In the genomic region with DNA sequence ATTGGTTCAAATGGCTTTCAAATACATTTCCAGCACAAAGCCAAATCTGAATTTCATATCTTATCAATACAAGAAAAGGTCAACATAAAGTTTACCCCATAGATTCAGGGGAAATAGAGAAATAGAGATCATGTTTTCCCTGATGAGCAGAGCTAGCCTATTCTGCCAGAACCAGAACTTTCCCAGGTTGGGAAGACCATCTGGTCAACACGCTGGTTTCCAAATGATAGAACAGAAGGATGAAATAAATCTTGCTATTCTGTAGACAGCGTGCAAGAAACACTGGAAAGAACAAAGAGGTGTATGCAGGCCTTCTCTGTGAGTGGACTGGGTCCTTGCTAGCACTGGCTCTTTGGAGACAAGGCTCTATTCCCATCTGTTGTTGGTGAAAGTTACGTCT, we compare ENCODE assay signal across 32 cellular contexts.
DNase-seq lines count a peak whose midpoint lies in the region; ATAC-seq and TF ChIP-seq lines count a peak whose summit lies in the region.
"Had no signal": no experiment of that assay in that cellular context is flagged by ENCODE, and none has a peak within 500 bp of the region (broad histone marks: within the 10 kb centered on the region; RNA-seq: fewer than 3 reads in every experiment).

No MANE protein-coding gene starts in this region.

- 79% methylated on average over 3 of the region's 3 CpGs for WGBS in mammary epithelial cell (ENCODE audit: low coverage, missing lambda C conversion rate)

- H3K4me2 ChIP-seq in osteoblast (ENCODE audit: insufficient read depth, low read length), result no peak overlapping the region
- H3K4me2 ChIP-seq in mammary epithelial cell (ENCODE audit: insufficient read depth, low read depth, low read length), result no peak overlapping the region
- H3K4me2 ChIP-seq: A549; BLaER1; BLaER1 treated with 17β-estradiol and CSF1 and Interleukin-3, amounts not matched to agents 10 nM and 100 nM had no signal

- no peak overlapping the region for H3K4me3 ChIP-seq in osteoblast (ENCODE audit: insufficient read depth, low read length)
- H3K4me3 ChIP-seq in mammary epithelial cell (replicated peaks in 1 of 3; ENCODE audit: insufficient read depth in 1 of 3, low read depth in 2 of 3, low read length in 3 of 3), result no peak overlapping the region
- H3K4me3 ChIP-seq in effector memory CD4-positive, alpha-beta T cell (ENCODE audit: insufficient read depth, low read depth, low read length, poor library complexity, severe bottlenecking), result no peak overlapping the region
- H3K4me3 ChIP-seq: A549; BLaER1; BLaER1 treated with 17β-estradiol and CSF1 and Interleukin-3, amounts not matched to agents 10 nM and 100 nM had no signal

- no peaks in the 10 kb centered on the region for H3K27me3 ChIP-seq in osteoblast (ENCODE audit: insufficient read depth, low read length)
- no peaks in the 10 kb centered on the region for H3K27me3 ChIP-seq in mammary epithelial cell (ENCODE audit: insufficient read depth, low read length)
- no peaks in the 10 kb centered on the region for H3K27me3 ChIP-seq in effector memory CD4-positive, alpha-beta T cell (replicated peaks; ENCODE audit: control insufficient read depth, insufficient read depth, low read length, poor library complexity, severe bottlenecking)
- H3K27me3 ChIP-seq: BE2C; BLaER1; BLaER1 treated with 17β-estradiol and CSF1 and Interleukin-3, amounts not matched to agents 10 nM and 100 nM had no signal

- DNase-seq in G401 (ENCODE audit: low spot score), result peak; percentile 76
- peak; percentile 73 for DNase-seq in cerebellar cortex (ENCODE audit: low spot score)
- DNase-seq in cerebellum (ENCODE audit: low spot score), result peak; percentile 48
- peak; percentile 14 for DNase-seq in osteoblast (ENCODE audit: insufficient read length, low spot score, missing footprints)
- no peak for DNase-seq in mammary epithelial cell
- no peak for DNase-seq in posterior cingulate gyrus
- DNase-seq in effector memory CD4-positive, alpha-beta T cell, result no peak
- DNase-seq: 8988T; ACHN; AML-193; BE2C; Caco-2; Calu3; CD4-positive, alpha-beta memory T cell; CD4-positive, alpha-beta T cell; CD4-positive, CD25-positive, alpha-beta regulatory T cell; CD8-positive, alpha-beta memory T cell; CD8-positive, alpha-beta T cell; COR-L47; DMS 273 treated with DMSO at 0.1 percent for 48 hours; DMS153; DMS53; DMS79; DMS79 treated with DMSO at 0.1 percent for 48 hours; DND-41; EL had no signal

- in situ Hi-C loops in G401 (cut with HindIII; ENCODE audit: low sequenced_read_pairs) (no loop called here), mammary epithelial cell (cut with MboI; ENCODE audit: low sequenced_read_pairs in 2 of 2) (no loop called here)

- no peak overlapping the region for H3K9ac ChIP-seq in mammary epithelial cell (ENCODE audit: insufficient read depth, low read length)
- H3K9ac ChIP-seq: BLaER1; BLaER1 treated with 17β-estradiol and CSF1 and Interleukin-3, amounts not matched to agents 10 nM and 100 nM had no signal

- CTCF ChIA-PET in mammary epithelial cell (lab: Charles Lee; ENCODE audit: low non-redundant PET), result no interaction called here

- H2AFZ ChIP-seq in osteoblast (ENCODE audit: low read length) (no peak overlapping the region), mammary epithelial cell (ENCODE audit: low read depth, low read length) (no peak overlapping the region)

- dilution Hi-C loops in mammary epithelial cell (cut with HindIII; ENCODE audit: low sequenced_read_pairs), result no loop called here

- no peaks in the 10 kb centered on the region for H3K79me2 ChIP-seq in osteoblast (ENCODE audit: insufficient read depth, low read length)
- H3K79me2 ChIP-seq in mammary epithelial cell (ENCODE audit: insufficient read depth, low read length), result no peaks in the 10 kb centered on the region

- intact Hi-C loops in mammary epithelial cell (cut with micrococcal nuclease), result no loop called here
- intact Hi-C loops in posterior cingulate gyrus (cut with DNase I), result no loop called here

- H3K36me3 ChIP-seq in osteoblast (ENCODE audit: insufficient read depth, low read length), result no peaks in the 10 kb centered on the region
- no peaks in the 10 kb centered on the region for H3K36me3 ChIP-seq in mammary epithelial cell (ENCODE audit: insufficient read depth, low read length)
- no peaks in the 10 kb centered on the region for H3K36me3 ChIP-seq in effector memory CD4-positive, alpha-beta T cell (ENCODE audit: control insufficient read depth, insufficient read depth, low read length)
- H3K36me3 ChIP-seq: BE2C; BLaER1; BLaER1 treated with 17β-estradiol and CSF1 and Interleukin-3, amounts not matched to agents 10 nM and 100 nM had no signal

- no peak for TF ChIP-seq CTCF in osteoblast (IDR thresholded peaks at IDR 0.05; ENCODE audit: extremely low read depth, low read depth, low read length)
- no peak for TF ChIP-seq CTCF in mammary epithelial cell (conservative IDR thresholded peaks at IDR 0.05 in 1 of 2, IDR thresholded peaks at IDR 0.05 in 1 of 2; ENCODE audit: extremely low read depth in 1 of 2, insufficient read depth in 1 of 2, low read depth in 1 of 2, low read length in 2 of 2)

- H3K4me1 ChIP-seq in osteoblast (ENCODE audit: insufficient read depth, low read length), result no peaks in the 10 kb centered on the region
- no peaks in the 10 kb centered on the region for H3K4me1 ChIP-seq in mammary epithelial cell (ENCODE audit: insufficient read depth, low read length)
- H3K4me1 ChIP-seq in effector memory CD4-positive, alpha-beta T cell (ENCODE audit: control insufficient read depth, insufficient read depth, low read length, poor library complexity, severe bottlenecking), result no peaks in the 10 kb centered on the region
- H3K4me1 ChIP-seq: A549, BE2C, BLaER1, Caco-2 had no signal

- BruUV-seq in mammary epithelial cell (replicated peaks; lab: Mats Ljungman, UMichigan), result no TSS peak

- no peaks in the 10 kb centered on the region for H4K20me1 ChIP-seq in osteoblast (ENCODE audit: insufficient read depth, low read length)
- H4K20me1 ChIP-seq in mammary epithelial cell (ENCODE audit: insufficient read depth, low read length), result no peaks in the 10 kb centered on the region
- H4K20me1 ChIP-seq: BLaER1; BLaER1 treated with 17β-estradiol and CSF1 and Interleukin-3, amounts not matched to agents 10 nM and 100 nM had no signal

- no peak for ATAC-seq in GM21786 (IDR thresholded peaks at IDR 0.05; ENCODE audit: unreplicated experiment)
- ATAC-seq: A549; CD8-positive, alpha-beta T cell had no signal

- H3K27ac ChIP-seq in osteoblast (ENCODE audit: low read depth, low read length) (no peak overlapping the region), mammary epithelial cell (ENCODE audit: insufficient read depth, low read depth, low read length) (no peak overlapping the region)
- no peak overlapping the region for H3K27ac ChIP-seq in effector memory CD4-positive, alpha-beta T cell (ENCODE audit: insufficient read depth, low read length, poor library complexity, severe bottlenecking)
- H3K27ac ChIP-seq: 22Rv1; A549; BLaER1; BLaER1 treated with 17β-estradiol and CSF1 and Interleukin-3, amounts not matched to agents 10 nM and 100 nM; C4-2B had no signal

- no peaks in the 10 kb centered on the region for H3K9me3 ChIP-seq in osteoblast (ENCODE audit: low read depth, low read length)
- H3K9me3 ChIP-seq in mammary epithelial cell (replicated peaks; ENCODE audit: insufficient read depth, low read length), result no peaks in the 10 kb centered on the region
- no peaks in the 10 kb centered on the region for H3K9me3 ChIP-seq in effector memory CD4-positive, alpha-beta T cell (ENCODE audit: control insufficient read depth, low read length)
- H3K9me3 ChIP-seq: A549, BE2C, BLaER1, Caco-2 had no signal

Comparison
In these comparisons a context has a peak if more than half of its experiments do, and no peak if none do; other contexts are left out.
1. DNase-seq: peak in G401 (single experiment), cerebellar cortex (single experiment), cerebellum (single experiment) and osteoblast (single experiment); none in mammary epithelial cell (single experiment), posterior cingulate gyrus (0 of 10) and effector memory CD4-positive, alpha-beta T cell (0 of 3).